In genomic region chr2:45184606-45185005, GRCh38 we compare ENCODE assay signal across 16 cellular contexts.
DNase-seq lines count a peak whose midpoint lies in the region; ATAC-seq lines count a peak whose summit lies in the region.
"Had no signal": no experiment of that assay in that cellular context is flagged by ENCODE, and none has a peak within 500 bp of the region (broad histone marks: within the 10 kb centered on the region; RNA-seq: fewer than 3 reads in every experiment).

No MANE protein-coding gene starts in this region.

- in situ Hi-C loops in Caki2 (cut with HindIII; ENCODE audit: low pct_unique_long_range_greater_than_20kb, low sequenced_read_pairs), result no loop called here

- intact Hi-C loops in head of caudate nucleus (cut with DNase I) (no loop called here), Right ventricle myocardium inferior (cut with DNase I) (no loop called here)

- DNase-seq in Caki2 (ENCODE audit: low read depth) (peak; percentile 46), LHCN-M2 (ENCODE audit: low read depth) (peak; percentile 87), astrocyte of the hippocampus (ENCODE audit: low read depth, low spot score) (peak; percentile 84), left kidney (ENCODE audit: low read depth, low spot score) (peak; percentile 75), head of caudate nucleus (no peak), Right ventricle myocardium inferior (ENCODE audit: missing footprints) (no peak), NCI-H526 (lab: John Stamatoyannopoulos, UW) (no peak)
- DNase-seq: activated CD4-positive, CD25-positive, alpha-beta regulatory T cell; AML-193; DMS153; foreskin melanocyte; immature natural killer cell; NCI-H2171; psoas muscle had no signal

- ATAC-seq in GM19023 (IDR thresholded peaks at IDR 0.05; ENCODE audit: unreplicated experiment) (no peak), Right ventricle myocardium inferior (no peak)
- ATAC-seq: GM12878 had no signal

Comparison
In these comparisons a context has a peak if more than half of its experiments do, and no peak if none do; other contexts are left out.
1. DNase-seq: peak in Caki2 (single experiment), LHCN-M2 (single experiment), astrocyte of the hippocampus (single experiment) and left kidney (single experiment); none in head of caudate nucleus (0 of 42), Right ventricle myocardium inferior (single experiment) and NCI-H526 (0 of 2).